Comparison of ENCODE assay signal across 1 cellular context in genomic region chr2:174327559-174327897, GRCh38.
TF ChIP-seq lines count a peak whose summit lies in the region.

No MANE protein-coding gene starts in this region.

TF ChIP-seq in A549, 52 proteins besides CTCF, POLR2A, EP300 and RAD21 (continued from another document):
- TF ChIP-seq, protein P1, sequence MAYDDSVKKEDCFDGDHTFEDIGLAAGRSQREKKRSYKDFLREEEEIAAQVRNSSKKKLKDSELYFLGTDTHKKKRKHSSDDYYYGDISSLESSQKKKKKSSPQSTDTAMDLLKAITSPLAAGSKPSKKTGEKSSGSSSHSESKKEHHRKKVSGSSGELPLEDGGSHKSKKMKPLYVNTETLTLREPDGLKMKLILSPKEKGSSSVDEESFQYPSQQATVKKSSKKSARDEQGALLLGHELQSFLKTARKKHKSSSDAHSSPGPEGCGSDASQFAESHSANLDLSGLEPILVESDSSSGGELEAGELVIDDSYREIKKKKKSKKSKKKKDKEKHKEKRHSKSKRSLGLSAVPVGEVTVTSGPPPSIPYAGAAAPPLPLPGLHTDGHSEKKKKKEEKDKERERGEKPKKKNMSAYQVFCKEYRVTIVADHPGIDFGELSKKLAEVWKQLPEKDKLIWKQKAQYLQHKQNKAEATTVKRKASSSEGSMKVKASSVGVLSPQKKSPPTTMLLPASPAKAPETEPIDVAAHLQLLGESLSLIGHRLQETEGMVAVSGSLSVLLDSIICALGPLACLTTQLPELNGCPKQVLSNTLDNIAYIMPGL (CRISPR knock-in tag; IDR thresholded peaks at IDR 0.05; ENCODE audit: borderline replicate concordance), result no peak
- no peak for TF ChIP-seq FOSL2 (IDR thresholded peaks at IDR 0.05)
- TF ChIP-seq FOSL2 (CRISPR knock-in tag; IDR thresholded peaks at IDR 0.05), result no peak
- TF ChIP-seq, protein P2, sequence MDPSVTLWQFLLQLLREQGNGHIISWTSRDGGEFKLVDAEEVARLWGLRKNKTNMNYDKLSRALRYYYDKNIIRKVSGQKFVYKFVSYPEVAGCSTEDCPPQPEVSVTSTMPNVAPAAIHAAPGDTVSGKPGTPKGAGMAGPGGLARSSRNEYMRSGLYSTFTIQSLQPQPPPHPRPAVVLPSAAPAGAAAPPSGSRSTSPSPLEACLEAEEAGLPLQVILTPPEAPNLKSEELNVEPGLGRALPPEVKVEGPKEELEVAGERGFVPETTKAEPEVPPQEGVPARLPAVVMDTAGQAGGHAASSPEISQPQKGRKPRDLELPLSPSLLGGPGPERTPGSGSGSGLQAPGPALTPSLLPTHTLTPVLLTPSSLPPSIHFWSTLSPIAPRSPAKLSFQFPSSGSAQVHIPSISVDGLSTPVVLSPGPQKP (IDR thresholded peaks at IDR 0.05; ENCODE audit: low read depth, low read length), result no peak
- TF ChIP-seq BHLHE40 (IDR thresholded peaks at IDR 0.05; ENCODE audit: low read depth, low read length), result no peak
- TF ChIP-seq EHMT2 (IDR thresholded peaks at IDR 0.05; ENCODE audit: low read depth), result no peak
- TF ChIP-seq RFX5 (IDR thresholded peaks at IDR 0.05), result no peak
- TF ChIP-seq NR3C1 (IDR thresholded peaks at IDR 0.05), result no peak
